In genomic region chr11:59753650-59754493, GRCh38 we compare ENCODE assay signal across 1 cellular context.
TF ChIP-seq lines count a peak whose summit lies in the region.

No MANE protein-coding gene starts in this region.

TF ChIP-seq in HepG2, 621 proteins besides CTCF, POLR2A, EP300 and RAD21 (continued from another document and continues in another):
- TF ChIP-seq ZXDC (CRISPR knock-in tag; IDR thresholded peaks at IDR 0.05) (no peak), SIX1 (CRISPR knock-in tag; IDR thresholded peaks at IDR 0.05; ENCODE audit: borderline replicate concordance) (no peak), ZMYM3 (CRISPR knock-in tag; IDR thresholded peaks at IDR 0.05) (peak; percentile 14; the same call in 1 of the 2 replicates), KLF9 (CRISPR knock-in tag; IDR thresholded peaks at IDR 0.05; ENCODE audit: low read depth) (peak; percentile 23; the same call in 1 of the 2 replicates), ZNF879 (CRISPR knock-in tag; IDR thresholded peaks at IDR 0.05) (0 out of 2 replicates have a peak, but pooled peaks have one; percentile 37), HNF1B (CRISPR knock-in tag; IDR thresholded peaks at IDR 0.05) (peak; percentile 89), XRCC5 (optimal IDR thresholded peaks at IDR 0.05; ENCODE audit: low read length) (no peak), KLF6 (CRISPR knock-in tag; IDR thresholded peaks at IDR 0.05) (no peak), ZFP90 (CRISPR knock-in tag; IDR thresholded peaks at IDR 0.05; ENCODE audit: borderline replicate concordance) (0 out of 2 replicates have a peak, but pooled peaks have one; percentile 45), ZBTB43 (CRISPR knock-in tag; conservative IDR thresholded peaks at IDR 0.05) (0 out of 2 replicates have a peak, but pooled peaks have one; percentile 15), ZNF44 (CRISPR knock-in tag; IDR thresholded peaks at IDR 0.05) (peak; percentile 67; the same call in 1 of the 2 replicates), ZNF766 (CRISPR knock-in tag; IDR thresholded peaks at IDR 0.05; ENCODE audit: borderline replicate concordance) (no peak), ZNF18 (CRISPR knock-in tag; IDR thresholded peaks at IDR 0.05; ENCODE audit: insufficient replicate concordance) (peak; percentile 86), HMG20A (CRISPR knock-in tag; IDR thresholded peaks at IDR 0.05; ENCODE audit: borderline replicate concordance) (0 out of 2 replicates have a peak, but pooled peaks have one; percentile 10), THAP8 (CRISPR knock-in tag; IDR thresholded peaks at IDR 0.05; ENCODE audit: borderline replicate concordance) (no peak), ZSCAN5A (CRISPR knock-in tag; IDR thresholded peaks at IDR 0.05; ENCODE audit: borderline replicate concordance) (peak; percentile 41; the same call in 1 of the 2 replicates), ZNF20 (CRISPR knock-in tag; IDR thresholded peaks at IDR 0.05) (0 out of 2 replicates have a peak, but pooled peaks have one; percentile 39), ZNF354B (CRISPR knock-in tag; IDR thresholded peaks at IDR 0.05) (no peak), ZNF614 (CRISPR knock-in tag; IDR thresholded peaks at IDR 0.05; ENCODE audit: borderline replicate concordance) (0 out of 2 replicates have a peak, but pooled peaks have one; percentile 38), ZNF264 (CRISPR knock-in tag; IDR thresholded peaks at IDR 0.05) (0 out of 2 replicates have a peak, but pooled peaks have one; percentile 45), ZBTB4 (CRISPR knock-in tag; IDR thresholded peaks at IDR 0.05; ENCODE audit: borderline replicate concordance) (0 out of 2 replicates have a peak, but pooled peaks have one; percentile 23), ZNF768 (CRISPR knock-in tag; IDR thresholded peaks at IDR 0.05) (peak; percentile 81), MYNN (CRISPR knock-in tag; IDR thresholded peaks at IDR 0.05; ENCODE audit: low read depth) (no peak), ZNF563 (CRISPR knock-in tag; IDR thresholded peaks at IDR 0.05) (peak; percentile 63; the same call in 1 of the 2 replicates), ZMYM2 (CRISPR knock-in tag; IDR thresholded peaks at IDR 0.05) (0 out of 2 replicates have a peak, but pooled peaks have one; percentile 20), TEAD3 (CRISPR knock-in tag; optimal IDR thresholded peaks at IDR 0.05; ENCODE audit: borderline replicate concordance) (no peak), HIC2 (CRISPR knock-in tag; IDR thresholded peaks at IDR 0.05; ENCODE audit: low read depth) (peak; percentile 80), SYNCRIP (IDR thresholded peaks at IDR 0.05; ENCODE audit: insufficient read depth, low read depth, low read length) (no peak), CSRNP1 (CRISPR knock-in tag; IDR thresholded peaks at IDR 0.05) (no peak), ZNF678 (CRISPR knock-in tag; IDR thresholded peaks at IDR 0.05) (no peak), ZSCAN9 (CRISPR knock-in tag; IDR thresholded peaks at IDR 0.05; ENCODE audit: borderline replicate concordance) (peak; percentile 26; the same call in 1 of the 2 replicates), SNAI1 (CRISPR knock-in tag; IDR thresholded peaks at IDR 0.05; ENCODE audit: borderline replicate concordance) (peak; percentile 45; the same call in 1 of the 2 replicates), ZNF580 (CRISPR knock-in tag; IDR thresholded peaks at IDR 0.05; ENCODE audit: borderline replicate concordance, low read depth) (no peak), MAX (IDR thresholded peaks at IDR 0.05) (peak; percentile 57; the same call in 1 of the 2 replicates), TMF1 (CRISPR knock-in tag; IDR thresholded peaks at IDR 0.05; ENCODE audit: low read depth) (no peak), HNRNPUL1 (IDR thresholded peaks at IDR 0.05; ENCODE audit: low read depth, low read length) (no peak), LCORL (IDR thresholded peaks at IDR 0.05) (no peak), LCORL (CRISPR knock-in tag; IDR thresholded peaks at IDR 0.05) (0 out of 2 replicates have a peak, but pooled peaks have one; percentile 23), ZNF446 (CRISPR knock-in tag; IDR thresholded peaks at IDR 0.05) (peak; percentile 76; the same call in 1 of the 2 replicates), ZNF598 (CRISPR knock-in tag; IDR thresholded peaks at IDR 0.05; ENCODE audit: borderline replicate concordance) (peak; percentile 60; the same call in 1 of the 2 replicates), ELF3 (CRISPR knock-in tag; IDR thresholded peaks at IDR 0.05) (peak; percentile 61), ZNF280B (CRISPR knock-in tag; IDR thresholded peaks at IDR 0.05; ENCODE audit: borderline replicate concordance) (0 out of 2 replicates have a peak, but pooled peaks have one; percentile 9)
